Comparison of ENCODE assay signal across 17 cellular contexts in genomic region chr11:72826942-72827480, GRCh38. TPM values are rescaled to one million over a fixed set of nuclear protein-coding genes. Genes with fewer than 3 reads are reported as not detected.
DNase-seq lines count a peak whose midpoint lies in the region; ATAC-seq and TF ChIP-seq lines count a peak whose summit lies in the region.
"Had no signal": no experiment of that assay in that cellular context is flagged by ENCODE, and none has a peak within 500 bp of the region (broad histone marks: within the 10 kb centered on the region; RNA-seq: fewer than 3 reads in every experiment).

No MANE protein-coding gene starts in this region.

- TF ChIP-seq EP300 in stomach (IDR thresholded peaks at IDR 0.05) (no peak), suprapubic skin (IDR thresholded peaks at IDR 0.05) (no peak)

- H3K4me3 ChIP-seq in lower lobe of right lung, result no peak overlapping the region
- no peak overlapping the region for H3K4me3 ChIP-seq in stomach
- H3K4me3 ChIP-seq in suprapubic skin, result no peak overlapping the region
- H3K4me3 ChIP-seq: coronary artery, vagina had no signal

- H3K27ac Mint-ChIP-seq in activated T-cell treated with anti-CD3 and anti-CD28 coated beads, Interleukin-2, amount 50 U/mL, for 24 hours, result peak overlapping the region; percentile 79
- peak overlapping the region; percentile 73 for H3K27ac Mint-ChIP-seq in activated CD4-positive, alpha-beta memory T cell treated with anti-CD3 and anti-CD28 coated beads for 36 hours

- TF ChIP-seq POLR2A in stomach (IDR thresholded peaks at IDR 0.05), result no peak
- no peak for TF ChIP-seq POLR2A in suprapubic skin (IDR thresholded peaks at IDR 0.05)

- H3K4me3 Mint-ChIP-seq in activated T-cell treated with anti-CD3 and anti-CD28 coated beads, Interleukin-2, amount 50 U/mL, for 24 hours, result no peak overlapping the region
- H3K4me3 Mint-ChIP-seq in activated T-cell treated with anti-CD3 and anti-CD28 coated beads, Interleukin-2, amount 50 U/mL, for 4 hours, result no peak overlapping the region
- no peak overlapping the region for H3K4me3 Mint-ChIP-seq in activated CD4-positive, alpha-beta memory T cell treated with anti-CD3 and anti-CD28 coated beads for 36 hours

- H3K9me3 Mint-ChIP-seq in activated T-cell treated with anti-CD3 and anti-CD28 coated beads, Interleukin-2, amount 50 U/mL, for 24 hours, result no peaks in the 10 kb centered on the region
- no peaks in the 10 kb centered on the region for H3K9me3 Mint-ChIP-seq in activated T-cell treated with anti-CD3 and anti-CD28 coated beads, Interleukin-2, amount 50 U/mL, for 4 hours
- no peaks in the 10 kb centered on the region for H3K9me3 Mint-ChIP-seq in activated CD4-positive, alpha-beta memory T cell treated with anti-CD3 and anti-CD28 coated beads for 36 hours

- H3K27ac ChIP-seq in lower lobe of right lung, result peak overlapping the region; percentile 62
- peak overlapping the region in 4 of 5 donors; percentile 46 to 78 (median 54) for H3K27ac ChIP-seq in stomach
- no peak overlapping the region for H3K27ac ChIP-seq in suprapubic skin

- no peaks in the 10 kb centered on the region for H3K27me3 Mint-ChIP-seq in activated T-cell treated with anti-CD3 and anti-CD28 coated beads, Interleukin-2, amount 50 U/mL, for 24 hours
- no peaks in the 10 kb centered on the region for H3K27me3 Mint-ChIP-seq in activated T-cell treated with anti-CD3 and anti-CD28 coated beads, Interleukin-2, amount 50 U/mL, for 4 hours (ENCODE audit: low read depth)
- no peaks in the 10 kb centered on the region for H3K27me3 Mint-ChIP-seq in activated CD4-positive, alpha-beta memory T cell treated with anti-CD3 and anti-CD28 coated beads for 36 hours

- intact Hi-C loops in activated CD4-positive, alpha-beta memory T cell treated with anti-CD3 and anti-CD28 coated beads for 36 hours (cut with micrococcal nuclease), result no loop called here
- intact Hi-C loops in lower lobe of right lung (cut with DNase I), result no loop called here
- intact Hi-C loops in stomach (cut with DNase I; ENCODE audit: low total_unique reads), result no loop called here

- WGBS in stomach, 5 donors, result 76 to 91% (median 79%) methylated on average over 8 of the region's 8 CpGs
- WGBS in suprapubic skin, result 94% methylated on average over 8 of the region's 8 CpGs

- H3K4me1 ChIP-seq in lower lobe of right lung, result peaks cover 31% of the 10 kb centered on the region
- H3K4me1 ChIP-seq in stomach, result peaks cover 3 to 23% (median 19%) of the 10 kb centered on the region in 4 donors
- peaks cover 16% of the 10 kb centered on the region for H3K4me1 ChIP-seq in suprapubic skin

- POLR2A ChIA-PET in activated CD4-positive, alpha-beta memory T cell treated with anti-CD3 and anti-CD28 coated beads for 36 hours (lab: Charles Lee), result no interaction called here

- no peak for TF ChIP-seq CTCF in lower lobe of right lung (IDR thresholded peaks at IDR 0.05)
- TF ChIP-seq CTCF in stomach (IDR thresholded peaks at IDR 0.05), result no peak
- no peak for TF ChIP-seq CTCF in suprapubic skin (IDR thresholded peaks at IDR 0.05)

- H3K9me3 ChIP-seq in lower lobe of right lung, result no peaks in the 10 kb centered on the region
- H3K9me3 ChIP-seq in stomach, result no peaks in the 10 kb centered on the region
- H3K9me3 ChIP-seq in suprapubic skin, result no peaks in the 10 kb centered on the region
- H3K9me3 ChIP-seq: vagina had no signal

- peaks cover 91% of the 10 kb centered on the region for H3K36me3 Mint-ChIP-seq in activated T-cell treated with anti-CD3 and anti-CD28 coated beads, Interleukin-2, amount 50 U/mL, for 24 hours (ENCODE audit: low read depth)
- H3K36me3 Mint-ChIP-seq in activated T-cell treated with anti-CD3 and anti-CD28 coated beads, Interleukin-2, amount 50 U/mL, for 4 hours (ENCODE audit: insufficient read depth), result peaks cover 5% of the 10 kb centered on the region
- peaks cover 17% of the 10 kb centered on the region for H3K36me3 Mint-ChIP-seq in activated CD4-positive, alpha-beta memory T cell treated with anti-CD3 and anti-CD28 coated beads for 36 hours

- no peak for DNase-seq in activated T-cell treated with anti-CD3 and anti-CD28 coated beads, Interleukin-2, amount 50 U/mL, for 24 hours
- no peak for DNase-seq in activated T-cell treated with anti-CD3 and anti-CD28 coated beads, Interleukin-2, amount 50 U/mL, for 4 hours
- no peak for DNase-seq in activated CD4-positive, alpha-beta memory T cell treated with anti-CD3 and anti-CD28 coated beads for 36 hours
- no peak for DNase-seq in lower lobe of right lung
- no peak for DNase-seq in stomach
- no peak for DNase-seq in activated gamma-delta T cell treated with Interleukin-2 at 50 U/mL for 16 hours
- DNase-seq in suprapubic skin (ENCODE audit: low spot score in 2 of 2), result no peak
- no peak for DNase-seq in amygdala (lab: John Stamatoyannopoulos, UW)
- DNase-seq: erythroblast; GF-D8; midbrain; NCI-H2171; NCI-H774; RPMI8226; stimulated activated naive CD8-positive, alpha-beta T cell treated with anti-CD3 and anti-CD28 coated beads, Interleukin-15, Interleukin-2, amounts not matched to agents 100 U/mL and 50 U/mL, for 24 hours had no signal

- H3K36me3 ChIP-seq in lower lobe of right lung (peaks cover 54% of the 10 kb centered on the region), stomach (peaks cover 8 to 81% (median 14%) of the 10 kb centered on the region in 4 donors), suprapubic skin (peaks cover 48% of the 10 kb centered on the region)

- CTCF ChIA-PET in activated CD4-positive, alpha-beta memory T cell treated with anti-CD3 and anti-CD28 coated beads for 36 hours (lab: Charles Lee), result interaction anchor here (1.3 to 7.7 kb wide), 4 partner anchors 14 to 352 kb away, joined by 4 to 138 read pairs (median 8); partner anchors contain the start of genes ATG16L2 and STARD10

- H3K4me1 Mint-ChIP-seq in activated T-cell treated with anti-CD3 and anti-CD28 coated beads, Interleukin-2, amount 50 U/mL, for 24 hours (ENCODE audit: low read depth), result peaks cover 18% of the 10 kb centered on the region
- H3K4me1 Mint-ChIP-seq in activated T-cell treated with anti-CD3 and anti-CD28 coated beads, Interleukin-2, amount 50 U/mL, for 4 hours (ENCODE audit: low read depth), result peaks cover 10% of the 10 kb centered on the region
- H3K4me1 Mint-ChIP-seq in activated CD4-positive, alpha-beta memory T cell treated with anti-CD3 and anti-CD28 coated beads for 36 hours (ENCODE audit: low read depth), result peaks cover 11% of the 10 kb centered on the region

- H3K27me3 ChIP-seq in lower lobe of right lung (ENCODE audit: low read depth), result no peaks in the 10 kb centered on the region
- H3K27me3 ChIP-seq in stomach, result no peaks in the 10 kb centered on the region
- H3K27me3 ChIP-seq in suprapubic skin, result no peaks in the 10 kb centered on the region
- H3K27me3 ChIP-seq: vagina had no signal

- ATAC-seq in activated T-cell treated with anti-CD3 and anti-CD28 coated beads, Interleukin-2, amount 50 U/mL, for 4 hours, result no peak
- ATAC-seq in lower lobe of right lung, result no peak
- ATAC-seq: stimulated activated naive CD8-positive, alpha-beta T cell treated with anti-CD3 and anti-CD28 coated beads, Interleukin-15, Interleukin-2, amounts not matched to agents 100 U/mL and 50 U/mL, for 24 hours had no signal

RNA-seq across cellular contexts. Expression of gene ATG16L2, which starts 12.8 kb away (rescaled TPM):
- 10 to 100 TPM; 23.8 to 28.9 (median 26.0) TPM for total RNA-seq in activated T-cell treated with anti-CD3 and anti-CD28 coated beads, Interleukin-2, amount 50 U/mL, for 4 hours
- total RNA-seq in activated CD4-positive, alpha-beta memory T cell treated with anti-CD3 and anti-CD28 coated beads for 36 hours, result 10 to 100 TPM; 79.7 to 91.1 TPM
- total RNA-seq in lower lobe of right lung, result 104 TPM
- 100 to 1,000 TPM in 1 of 5 donors, 10 to 100 TPM in 4; 13.0 to 266 (median 40.3) TPM for total RNA-seq in stomach
- polyA plus RNA-seq in stomach, result 10 to 100 TPM; 15.4 to 67.0 (median 30.4) TPM
- total RNA-seq in suprapubic skin, result 100 to 1,000 TPM in 2 of 4 donors, 10 to 100 TPM in 2; 81.9 to 231 (median 111) TPM

RNA-seq across cellular contexts. Expression of gene STARD10, which starts 33.2 kb away (rescaled TPM):
- total RNA-seq in activated T-cell treated with anti-CD3 and anti-CD28 coated beads, Interleukin-2, amount 50 U/mL, for 4 hours, result 10 to 100 TPM in 2 of 3 donors, 1 to 10 TPM in 1; 9.4 to 13.8 (median 13.0) TPM
- total RNA-seq in activated CD4-positive, alpha-beta memory T cell treated with anti-CD3 and anti-CD28 coated beads for 36 hours, result 10 to 100 TPM; 14.8 to 16.8 TPM
- total RNA-seq in lower lobe of right lung (126 TPM), stomach (100 to 1,000 TPM; 125 to 895 (median 321) TPM), suprapubic skin (10 to 100 TPM; 76.3 to 83.0 (median 79.4) TPM)
- 100 to 1,000 TPM; 310 to 950 (median 759) TPM for polyA plus RNA-seq in stomach
